ENCODE assay signal across 23 cellular contexts in genomic region chr18:39721712-39722111, GRCh38.
"Had no signal": no experiment of that assay in that cellular context is flagged by ENCODE, and none has a peak within 500 bp of the region (broad histone marks: within the 10 kb centered on the region; RNA-seq: fewer than 3 reads in every experiment).

No MANE protein-coding gene starts in this region.

- H3K4me3 ChIP-seq: body of pancreas, PC-9 had no signal

- ATAC-seq: activated CD8-positive, alpha-beta memory T cell treated with anti-CD3 and anti-CD28 coated beads, Interleukin-2, amount 10 ng/mL, durations not matched to agents 7 days and 5 days; activated T-cell treated with anti-CD3 and anti-CD28 coated beads, Interleukin-2, amount 50 U/mL, for 4 hours; body of pancreas; T-cell had no signal

- DNase-seq: activated B cell treated with CpG ODN at 0.5 μM for 24 hours; activated CD4-positive, alpha-beta T cell treated with anti-CD3 and anti-CD28 coated beads for 1 hour; activated CD4-positive, alpha-beta T cell treated with anti-CD3 and anti-CD28 coated beads, Interleukin-2, amount 10 ng/mL, durations not matched to agents 24 days and 14 days; activated CD4-positive, alpha-beta T cell treated with anti-CD3 and anti-CD28 coated beads, Interleukin-2, amount 50 U/mL, for 48 hours; activated CD8-positive, alpha-beta memory T cell treated with anti-CD3 and anti-CD28 coated beads, Interleukin-2, amount 10 ng/mL, durations not matched to agents 7 days and 5 days; activated gamma-delta T cell; activated naive CD4-positive, alpha-beta T cell treated with anti-CD3 and anti-CD28 coated beads for 36 hours; activated naive CD8-positive, alpha-beta T cell treated with anti-CD3 and anti-CD28 coated beads for 36 hours; activated T-cell treated with anti-CD3 and anti-CD28 coated beads, Interleukin-2, amount 50 U/mL, for 4 hours; anterior cingulate cortex; body of pancreas; central memory CD4-positive, alpha-beta T cell; NCI-H1105 treated with DMSO at 0.1 percent for 48 hours; NCI-H1436 treated with DMSO at 0.1 percent for 48 hours; NCI-H187; NCI-H2081; NCI-H446; NCI-H524; PC-9; SIG-M5; T-cell; T-helper 2 cell; T1000 had no signal
